In genomic region chr2:2600466-2600865, GRCh38 we compare ENCODE assay signal across 15 cellular contexts.
DNase-seq lines count a peak whose midpoint lies in the region; ATAC-seq and TF ChIP-seq lines count a peak whose summit lies in the region.
"Had no signal": no experiment of that assay in that cellular context is flagged by ENCODE, and none has a peak within 500 bp of the region (broad histone marks: within the 10 kb centered on the region; RNA-seq: fewer than 3 reads in every experiment).

No MANE protein-coding gene starts in this region.

- no peaks in the 10 kb centered on the region for H3F3A ChIP-seq in neural progenitor cell (ENCODE audit: low read depth)

- peaks cover 1% of the 10 kb centered on the region for H3K36me3 Mint-ChIP-seq in chondrocyte (ENCODE audit: low read depth)
- peaks cover 3% of the 10 kb centered on the region for H3K36me3 Mint-ChIP-seq in neural progenitor cell
- H3K36me3 Mint-ChIP-seq: CD4-positive, alpha-beta memory T cell had no signal

- no peaks in the 10 kb centered on the region for H3K9me3 ChIP-seq in lower lobe of right lung
- H3K9me3 ChIP-seq in neural progenitor cell (ENCODE audit: low read depth) = no peaks in the 10 kb centered on the region
- H3K9me3 ChIP-seq in upper lobe of right lung = no peaks in the 10 kb centered on the region
- H3K9me3 ChIP-seq: BE2C had no signal

- H3K4me1 Mint-ChIP-seq in chondrocyte (ENCODE audit: low read depth) (no peaks in the 10 kb centered on the region), neural progenitor cell (peaks cover 15% of the 10 kb centered on the region)
- H3K4me1 Mint-ChIP-seq: CD4-positive, alpha-beta memory T cell had no signal

- H3K4me3 Mint-ChIP-seq in chondrocyte (ENCODE audit: unreplicated experiment) (no peak overlapping the region), neural progenitor cell (peak overlapping the region; percentile 8)
- H3K4me3 Mint-ChIP-seq: CD4-positive, alpha-beta memory T cell; GM23338 had no signal

- H3K4me3 ChIP-seq in lower lobe of right lung (no peak overlapping the region), neural progenitor cell (no peak overlapping the region), upper lobe of right lung (no peak overlapping the region)
- H3K4me3 ChIP-seq: GM23338 had no signal

- no peaks in the 10 kb centered on the region for H4K20me1 ChIP-seq in neural progenitor cell (ENCODE audit: low read depth)

- ATAC-seq in lower lobe of right lung = peak; percentile 9 to 46
- ATAC-seq in upper lobe of right lung = peak; percentile 27

- H3K9ac ChIP-seq in neural progenitor cell = no peak overlapping the region

- H3K27ac ChIP-seq in lower lobe of right lung (no peak overlapping the region), neural progenitor cell (no peak overlapping the region), upper lobe of right lung (no peak overlapping the region)
- H3K27ac ChIP-seq: C4-2B, HL-60 had no signal

- H3K27me3 ChIP-seq in lower lobe of right lung (ENCODE audit: low read depth) (peaks cover 4% of the 10 kb centered on the region), neural progenitor cell (no peaks in the 10 kb centered on the region), upper lobe of right lung (peaks cover 6% of the 10 kb centered on the region)
- H3K27me3 ChIP-seq: BE2C had no signal

- DNase-seq in chondrocyte (ENCODE audit: low spot score) (peak; percentile 53), lower lobe of right lung (no peak), neural progenitor cell (ENCODE audit: low spot score) (no peak), upper lobe of right lung (no peak), NCI-H1105 treated with DMSO at 0.1 percent for 48 hours (lab: John Stamatoyannopoulos, UW) (no peak), AML-193 (lab: John Stamatoyannopoulos, UW) (no peak)
- no peak for DNase-seq in stimulated activated naive CD4-positive, alpha-beta T cell treated with Interleukin-2 at 50 U/mL for 16 hours (lab: John Stamatoyannopoulos, UW)
- DNase-seq: BE2C; CD4-positive, alpha-beta memory T cell; DND-41; GDM1; H7 had no signal

- H3K4me2 ChIP-seq in neural progenitor cell = no peak overlapping the region
- H3K4me2 ChIP-seq: GM23338 had no signal

- peaks cover 6% of the 10 kb centered on the region for H3K27me3 Mint-ChIP-seq in chondrocyte (ENCODE audit: low read depth)
- peaks cover 2% of the 10 kb centered on the region for H3K27me3 Mint-ChIP-seq in neural progenitor cell (ENCODE audit: insufficient read depth, low read depth)

- no peak for TF ChIP-seq CTCF in chondrocyte (IDR thresholded peaks at IDR 0.05)
- no peak for TF ChIP-seq CTCF in lower lobe of right lung (IDR thresholded peaks at IDR 0.05)
- TF ChIP-seq CTCF in neural progenitor cell (IDR thresholded peaks at IDR 0.05) = no peak
- no peak for TF ChIP-seq CTCF in upper lobe of right lung (IDR thresholded peaks at IDR 0.05)

- intact Hi-C loops in lower lobe of right lung (cut with DNase I) = no loop called here
- intact Hi-C loops in upper lobe of right lung (cut with DNase I) = no loop called here

- H3K27ac Mint-ChIP-seq in chondrocyte (ENCODE audit: unreplicated experiment) (no peak overlapping the region), neural progenitor cell (peak overlapping the region; percentile 50)
- H3K27ac Mint-ChIP-seq: CD4-positive, alpha-beta memory T cell; GM23338 had no signal

- H3K9me3 Mint-ChIP-seq in chondrocyte (ENCODE audit: low read depth) (peaks cover 11% of the 10 kb centered on the region), neural progenitor cell (peaks cover 7% of the 10 kb centered on the region)

- H3K36me3 ChIP-seq in lower lobe of right lung (no peaks in the 10 kb centered on the region), neural progenitor cell (no peaks in the 10 kb centered on the region), upper lobe of right lung (no peaks in the 10 kb centered on the region)
- H3K36me3 ChIP-seq: BE2C had no signal

- H3K4me1 ChIP-seq in lower lobe of right lung (no peaks in the 10 kb centered on the region), neural progenitor cell (no peaks in the 10 kb centered on the region), upper lobe of right lung (no peaks in the 10 kb centered on the region)
- H3K4me1 ChIP-seq: BE2C had no signal

- H2AFZ ChIP-seq in neural progenitor cell (replicated peaks) = peak overlapping the region; percentile 85
- H2AFZ ChIP-seq: GM23338 had no signal

- no peaks in the 10 kb centered on the region for H3K79me2 ChIP-seq in neural progenitor cell (ENCODE audit: low read depth)
